13 cellular contexts compared by ENCODE assay signal in genomic region chr7:36951257-36951697, GRCh38.
DNase-seq lines count a peak whose midpoint lies in the region; ATAC-seq, FAIRE-seq and TF ChIP-seq lines count a peak whose summit lies in the region.
"Had no signal": no experiment of that assay in that cellular context is flagged by ENCODE, and none has a peak within 500 bp of the region (broad histone marks: within the 10 kb centered on the region; RNA-seq: fewer than 3 reads in every experiment).

No MANE protein-coding gene starts in this region.

- FAIRE-seq in GM19239 (lab: Jason Lieb, UNC): peak; percentile 96

- no peaks in the 10 kb centered on the region for H3K9me3 ChIP-seq in esophagus muscularis mucosa
- H3K9me3 ChIP-seq: upper lobe of left lung had no signal

- no peak overlapping the region for H3K27ac ChIP-seq in esophagus muscularis mucosa (replicated peaks in 1 of 4)
- H3K27ac ChIP-seq: coronary artery, upper lobe of left lung had no signal

- H3K4me3 ChIP-seq in esophagus muscularis mucosa: no peak overlapping the region
- H3K4me3 ChIP-seq: coronary artery, upper lobe of left lung had no signal

- H3K27me3 ChIP-seq in esophagus muscularis mucosa: no peaks in the 10 kb centered on the region
- H3K27me3 ChIP-seq: upper lobe of left lung had no signal

- TF ChIP-seq POLR2A in esophagus muscularis mucosa (IDR thresholded peaks at IDR 0.05; ENCODE audit: low read depth): no peak

- peak; percentile 90 for ATAC-seq in HG02798 (IDR thresholded peaks at IDR 0.05; ENCODE audit: poor library complexity, unreplicated experiment)
- ATAC-seq in HG03565 (IDR thresholded peaks at IDR 0.05; ENCODE audit: unreplicated experiment): peak; percentile 94
- ATAC-seq: activated T-cell treated with anti-CD3 and anti-CD28 coated beads, Interleukin-2, amount 50 U/mL, for 4 hours had no signal

- no peak for TF ChIP-seq CTCF in esophagus muscularis mucosa (IDR thresholded peaks at IDR 0.05)

- intact Hi-C loops in esophagus muscularis mucosa (cut with DNase I): no loop called here

- peak; percentile 67 for DNase-seq in CD1c-positive myeloid dendritic cell (ENCODE audit: extremely low spot score)
- peak; percentile 30 for DNase-seq in GM19239 (ENCODE audit: insufficient read length, low spot score)
- no peak for DNase-seq in DMS 273 (lab: John Stamatoyannopoulos, UW; ENCODE audit: unreplicated experiment)
- no peak for DNase-seq in activated naive CD4-positive, alpha-beta T cell (lab: John Stamatoyannopoulos, UW)
- no peak for DNase-seq in esophagus muscularis mucosa (ENCODE audit: extremely low spot score)
- no peak for DNase-seq in activated CD8-positive, alpha-beta memory T cell treated with anti-CD3 and anti-CD28 coated beads, Interleukin-2, amount 50 U/mL, for 48 hours
- DNase-seq: activated T-cell treated with anti-CD3 and anti-CD28 coated beads, Interleukin-2, amount 50 U/mL, for 4 hours; NCI-H82; T-helper 9 cell; upper lobe of left lung had no signal

- WGBS in esophagus muscularis mucosa: 90% methylated on average over 3 of the region's 3 CpGs

- TF ChIP-seq EP300 in esophagus muscularis mucosa (IDR thresholded peaks at IDR 0.05): no peak

- peaks cover under 1 to 27% (median 10%) of the 10 kb centered on the region in 4 donors for H3K4me1 ChIP-seq in esophagus muscularis mucosa

- H3K36me3 ChIP-seq in esophagus muscularis mucosa: no peaks in the 10 kb centered on the region
- H3K36me3 ChIP-seq: upper lobe of left lung had no signal

Comparison
In these comparisons a context has a peak if more than half of its experiments do, and no peak if none do; other contexts are left out.
1. DNase-seq: peak in CD1c-positive myeloid dendritic cell (single experiment) and GM19239 (single experiment); none in DMS 273 (single experiment), activated naive CD4-positive, alpha-beta T cell (0 of 4), esophagus muscularis mucosa (single experiment) and activated CD8-positive, alpha-beta memory T cell treated with anti-CD3 and anti-CD28 coated beads, Interleukin-2, amount 50 U/mL, for 48 hours (single experiment).